13 cellular contexts compared by ENCODE assay signal in the genomic region with DNA sequence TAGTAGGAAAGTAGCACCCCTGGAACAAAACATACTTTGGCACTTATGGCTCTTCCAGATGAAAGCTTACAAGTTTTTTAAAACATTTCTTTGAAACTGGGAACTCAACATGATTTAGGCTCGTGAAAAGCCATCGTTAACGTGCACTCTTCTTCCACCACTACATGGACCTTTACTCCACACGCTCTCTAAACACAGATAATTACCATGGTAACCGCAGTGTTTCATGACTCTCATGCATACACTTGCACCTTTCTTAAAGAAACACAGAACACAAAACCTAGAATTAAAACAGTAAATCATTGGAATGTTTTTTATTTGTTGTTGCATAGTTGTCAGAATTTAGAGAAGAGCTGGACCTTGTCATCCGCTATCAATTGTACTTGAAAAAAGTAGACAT.
"Had no signal": no experiment of that assay in that cellular context is flagged by ENCODE, and none has a peak within 500 bp of the region (broad histone marks: within the 10 kb centered on the region; RNA-seq: fewer than 3 reads in every experiment).

No MANE protein-coding gene starts in this region.

- H3K36me3 ChIP-seq: ascending aorta, heart left ventricle, left ventricle myocardium inferior, neutrophil, thyroid gland had no signal

- H3K9me3 ChIP-seq: ascending aorta, heart left ventricle, left ventricle myocardium inferior, neutrophil, thyroid gland had no signal

- H3K4me1 Mint-ChIP-seq: naive B cell had no signal

- H3K9me3 Mint-ChIP-seq: activated T-helper 1 cell treated with anti-CD3 and anti-CD28 coated beads, Interleukin-12 subunit alpha, Interleukin-12 subunit beta, Interleukin-2, Interleukin-4 antibody, amounts not matched to agents 30 ng/mL and 10 ng/mL and 1 ng/mL, durations not matched to agents 14 hours and 24 hours and 36 hours had no signal

- H3K27ac Mint-ChIP-seq: activated CD8-positive, alpha-beta T cell treated with anti-CD3 and anti-CD28 coated beads, Interleukin-2, amount 10 ng/mL, durations not matched to agents 7 days and 5 days; activated T-helper 1 cell treated with anti-CD3 and anti-CD28 coated beads, Interleukin-12 subunit alpha, Interleukin-12 subunit beta, Interleukin-2, Interleukin-4 antibody, amounts not matched to agents 30 ng/mL and 10 ng/mL and 1 ng/mL, durations not matched to agents 14 hours and 24 hours and 36 hours; naive B cell had no signal

- H3K4me3 Mint-ChIP-seq: activated CD8-positive, alpha-beta T cell treated with anti-CD3 and anti-CD28 coated beads, Interleukin-2, amount 10 ng/mL, durations not matched to agents 7 days and 5 days; activated T-helper 1 cell treated with anti-CD3 and anti-CD28 coated beads, Interleukin-12 subunit alpha, Interleukin-12 subunit beta, Interleukin-2, Interleukin-4 antibody, amounts not matched to agents 30 ng/mL and 10 ng/mL and 1 ng/mL, durations not matched to agents 14 hours and 24 hours and 36 hours; naive B cell had no signal

- H3K27ac ChIP-seq: ascending aorta, heart left ventricle, left ventricle myocardium inferior, neutrophil, skin epidermis, thyroid gland had no signal

- H3K4me3 ChIP-seq: ascending aorta, heart left ventricle, left ventricle myocardium inferior, skin epidermis, thyroid gland had no signal

- H3K4me1 ChIP-seq: ascending aorta, thyroid gland had no signal

- H3K36me3 Mint-ChIP-seq: naive B cell had no signal

- H3K27me3 ChIP-seq: ascending aorta, heart left ventricle, thyroid gland had no signal

- DNase-seq: activated CD4-positive, alpha-beta T cell treated with anti-CD3 and anti-CD28 coated beads for 4 hours; activated CD8-positive, alpha-beta T cell treated with anti-CD3 and anti-CD28 coated beads, Interleukin-2, amount 10 ng/mL, durations not matched to agents 7 days and 5 days; activated naive CD4-positive, alpha-beta T cell; effector CD4-positive, alpha-beta T cell; heart left ventricle; left ventricle myocardium inferior; naive B cell; T-helper 1 cell; thyroid gland had no signal
